25 cellular contexts compared by ENCODE assay signal in the genomic region with DNA sequence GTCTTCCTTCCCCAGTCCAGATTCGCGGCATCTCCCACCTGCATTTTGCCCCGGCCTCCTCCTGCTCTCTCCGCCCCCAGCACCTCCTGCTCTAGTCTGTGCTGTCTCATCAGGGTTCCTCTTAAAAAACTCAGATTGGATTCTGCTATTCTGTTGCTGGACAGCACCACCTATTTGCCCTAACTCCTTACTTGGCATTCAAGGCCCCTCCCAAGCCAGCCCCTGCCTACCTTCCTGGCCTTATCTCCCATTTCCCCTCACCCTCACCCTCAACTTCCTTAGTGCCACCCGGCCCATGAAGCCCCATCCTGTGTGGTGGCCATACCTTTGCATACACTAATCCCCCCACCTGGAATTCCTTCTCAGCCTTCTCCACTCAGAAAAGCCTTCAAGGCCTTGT. TPM values are rescaled to one million over a fixed set of nuclear protein-coding genes. Genes with fewer than 3 reads are reported as not detected.
DNase-seq lines count a peak whose midpoint lies in the region; ATAC-seq and TF ChIP-seq lines count a peak whose summit lies in the region.
"Had no signal": no experiment of that assay in that cellular context is flagged by ENCODE, and none has a peak within 500 bp of the region (broad histone marks: within the 10 kb centered on the region; RNA-seq: fewer than 3 reads in every experiment).

No MANE protein-coding gene starts in this region.

- H2BK15ac ChIP-seq in mesenchymal stem cell (ENCODE audit: low read depth, poor library complexity, severe bottlenecking) = peak overlapping the region; percentile 26

- peaks cover 39 to 75% of the 10 kb centered on the region in 2 donors for H3K4me1 Mint-ChIP-seq in stimulated activated naive B cell treated with anti-CD40 and anti-IgM and Interleukin-4, amounts not matched to agents 10 μg/mL and 1 μg/mL and 100 μg/mL, for 72 hours

- H3K27me3 ChIP-seq in SK-N-SH (ENCODE audit: insufficient read depth) (no peaks in the 10 kb centered on the region; the same call in 1 of the 2 replicates), mesenchymal stem cell (ENCODE audit: control insufficient read depth in 1 of 2, insufficient read depth in 1 of 2, low read length in 2 of 2) (peaks cover 7 to 13% of the 10 kb centered on the region in 2 experiments)
- H3K27me3 ChIP-seq: foreskin keratinocyte, testis had no signal

- H3K23ac ChIP-seq in mesenchymal stem cell (ENCODE audit: low read length in 2 of 2) = peak overlapping the region in 1 of 2 experiments; percentile 34

- H3K4me1 ChIP-seq in SK-N-SH (ENCODE audit: control insufficient read depth in 1 of 2, insufficient read depth in 2 of 2, low read depth in 1 of 2, low read length in 1 of 2) (peaks cover 0 to 9% of the 10 kb centered on the region in 2 experiments; a peak in 1 of 4 replicates), OCI-LY7 (ENCODE audit: insufficient read depth, low read length, poor library complexity, severe bottlenecking) (peaks cover 41% of the 10 kb centered on the region), mesenchymal stem cell (ENCODE audit: control insufficient read depth, insufficient read depth, low read depth, low read length) (peaks cover 23% of the 10 kb centered on the region)

- H3K36me3 ChIP-seq in SK-N-SH (replicated peaks in 1 of 2; ENCODE audit: control insufficient read depth in 1 of 2, insufficient read depth in 2 of 2, low read length in 1 of 2) = no peaks in the 10 kb centered on the region
- H3K36me3 ChIP-seq in OCI-LY7 (ENCODE audit: insufficient read depth, low read length) = no peaks in the 10 kb centered on the region
- H3K36me3 ChIP-seq in mesenchymal stem cell (ENCODE audit: control insufficient read depth in 1 of 2, insufficient read depth in 2 of 2, low read depth in 1 of 2, low read length in 2 of 2) = no peaks in the 10 kb centered on the region
- H3K36me3 ChIP-seq: esophagus muscularis mucosa, heart left ventricle, lower lobe of right lung had no signal

- POLR2A ChIA-PET in SK-N-SH (lab: Yijun Ruan, JAX) (no interaction called here), OCI-LY7 (lab: Charles Lee) (interaction anchor here (0.6 kb wide), 1 partner anchor 545 kb away, joined by 3 read pairs; no protein-coding TSS in a partner anchor)

- H3K27ac ChIP-seq in SK-N-SH (ENCODE audit: low read depth in 2 of 2, low read length in 1 of 2) (no peak overlapping the region), OCI-LY7 (ENCODE audit: low read depth, low read length, poor library complexity, severe bottlenecking) (no peak overlapping the region), mesenchymal stem cell (ENCODE audit: low read length, poor library complexity, severe bottlenecking) (no peak overlapping the region)
- H3K27ac ChIP-seq: foreskin keratinocyte, testis had no signal

- H4K20me1 ChIP-seq in SK-N-SH (ENCODE audit: insufficient read depth) = no peaks in the 10 kb centered on the region
- no peaks in the 10 kb centered on the region for H4K20me1 ChIP-seq in OCI-LY7 (ENCODE audit: insufficient read depth, low read length)

- H2BK5ac ChIP-seq in mesenchymal stem cell (ENCODE audit: low read depth, low read length, poor library complexity, severe bottlenecking) = no peak overlapping the region

- intact Hi-C loops in OCI-LY7 (cut with micrococcal nuclease; ENCODE audit: unreplicated experiment) = loop anchor here (10.0 kb wide), 1 partner anchor 522 kb away; a partner anchor contains a TSS

- peak overlapping the region; percentile 66 to 90 for H3K4ac ChIP-seq in mesenchymal stem cell (ENCODE audit: low read depth in 1 of 2, low read length in 2 of 2)

- H2AFZ ChIP-seq in SK-N-SH (ENCODE audit: low read depth) (no peak overlapping the region), OCI-LY7 (ENCODE audit: low read length) (no peak overlapping the region), mesenchymal stem cell (ENCODE audit: low read depth, low read length) (no peak overlapping the region)

- CTCF ChIA-PET in SK-N-SH (lab: Yijun Ruan, JAX) (interaction anchor here (26.5 kb wide), 1 partner anchor 149 kb away, joined by 1245 read pairs; no protein-coding TSS in a partner anchor), OCI-LY7 (lab: Charles Lee; ENCODE audit: unreplicated experiment) (interaction anchor here (0.9 kb wide), 1 partner anchor 78 kb away, joined by 3 read pairs; no protein-coding TSS in a partner anchor)

- no peaks in the 10 kb centered on the region for H3K79me2 ChIP-seq in SK-N-SH (ENCODE audit: insufficient read depth)
- no peaks in the 10 kb centered on the region for H3K79me2 ChIP-seq in OCI-LY7 (ENCODE audit: insufficient read depth, low read depth, low read length)

- peak overlapping the region; percentile 81 for H2BK120ac ChIP-seq in mesenchymal stem cell (ENCODE audit: low read depth, low read length)

- peak overlapping the region in 1 of 2 donors; percentile 3 for H3K4me3 Mint-ChIP-seq in stimulated activated naive B cell treated with anti-CD40 and anti-IgM and Interleukin-4, amounts not matched to agents 10 μg/mL and 1 μg/mL and 100 μg/mL, for 72 hours
- H3K4me3 Mint-ChIP-seq: activated CD8-positive, alpha-beta memory T cell treated with anti-CD3 and anti-CD28 coated beads, Interleukin-2, amount 10 ng/mL, durations not matched to agents 7 days and 5 days; activated T-cell treated with anti-CD3 and anti-CD28 coated beads, Interleukin-2, amount 50 U/mL, for 72 hours; CD4-positive, alpha-beta memory T cell; endodermal cell; naive thymus-derived CD8-positive, alpha-beta T cell had no signal

- no peak for TF ChIP-seq EP300 in SK-N-SH (IDR thresholded peaks at IDR 0.05; ENCODE audit: borderline replicate concordance in 1 of 2, low read depth in 1 of 2, low read length in 1 of 2)

- DNase-seq in SK-N-SH = no peak
- DNase-seq in OCI-LY7 (ENCODE audit: low spot score) = no peak
- no peak for DNase-seq in mesenchymal stem cell
- DNase-seq in stimulated activated naive B cell treated with anti-CD40 and anti-IgM and Interleukin-4, amounts not matched to agents 10 μg/mL and 1 μg/mL and 100 μg/mL, for 72 hours = no peak
- no peak for DNase-seq in HPDE6-E6E7 (ENCODE audit: extremely low spot score)
- no peak for DNase-seq in NCI-H510A treated with DMSO at 0.1 percent for 48 hours (lab: John Stamatoyannopoulos, UW)
- no peak for DNase-seq in Kasumi-1 (lab: John Stamatoyannopoulos, UW)
- DNase-seq: activated CD8-positive, alpha-beta memory T cell treated with anti-CD3 and anti-CD28 coated beads, Interleukin-2, amount 10 ng/mL, durations not matched to agents 7 days and 5 days; activated naive CD4-positive, alpha-beta T cell treated with Interleukin-2 at 50 U/mL for 16 hours; activated T-cell treated with anti-CD3 and anti-CD28 coated beads, Interleukin-2, amount 50 U/mL, for 72 hours; CD4-positive, alpha-beta memory T cell; dermis blood vessel endothelial cell; EL; endodermal cell; foreskin keratinocyte; lower lobe of right lung; naive thymus-derived CD8-positive, alpha-beta T cell; NCI-H1694; NCI-H446 treated with DMSO at 0.1 percent for 48 hours; stimulated activated naive CD4-positive, alpha-beta T cell treated with Interleukin-2 at 50 U/mL for 16 hours; testis had no signal

- 80% methylated on average over 5 of the region's 5 CpGs for WGBS in SK-N-SH (ENCODE audit: low lambda C conversion rate)
- 86% methylated on average over 5 of the region's 5 CpGs for WGBS in mesenchymal stem cell

- H3K4me2 ChIP-seq in SK-N-SH (no peak overlapping the region), OCI-LY7 (ENCODE audit: low read length) (peak overlapping the region; percentile 36), mesenchymal stem cell (ENCODE audit: low read length, poor library complexity, severe bottlenecking) (no peak overlapping the region)

- H2BK12ac ChIP-seq in mesenchymal stem cell (ENCODE audit: low read length in 2 of 2) = peak overlapping the region; percentile 71 to 99

- H3K27me3 Mint-ChIP-seq in stimulated activated naive B cell treated with anti-CD40 and anti-IgM and Interleukin-4, amounts not matched to agents 10 μg/mL and 1 μg/mL and 100 μg/mL, for 72 hours = no peaks in the 10 kb centered on the region
- H3K27me3 Mint-ChIP-seq: CD4-positive, alpha-beta memory T cell; naive thymus-derived CD8-positive, alpha-beta T cell had no signal

- H3K4me3 ChIP-seq in SK-N-SH (ENCODE audit: low read depth in 2 of 2, low read length in 1 of 2) (no peak overlapping the region), OCI-LY7 (ENCODE audit: low read depth, low read length, poor library complexity, severe bottlenecking) (no peak overlapping the region), mesenchymal stem cell (ENCODE audit: insufficient read depth in 1 of 2, low read depth in 1 of 2, low read length in 2 of 2) (no peak overlapping the region)
- H3K4me3 ChIP-seq: esophagus muscularis mucosa, heart left ventricle, lower lobe of right lung, testis had no signal

- no peaks in the 10 kb centered on the region for H3K9me3 ChIP-seq in SK-N-SH
- H3K9me3 ChIP-seq in OCI-LY7 (ENCODE audit: low read length) = no peaks in the 10 kb centered on the region
- no peaks in the 10 kb centered on the region for H3K9me3 ChIP-seq in mesenchymal stem cell (ENCODE audit: control insufficient read depth, low read length)
- H3K9me3 ChIP-seq: esophagus muscularis mucosa, heart left ventricle, lower lobe of right lung, testis had no signal

- no peak for TF ChIP-seq RAD21 in SK-N-SH (IDR thresholded peaks at IDR 0.05; ENCODE audit: low read length)

- H3K9me2 ChIP-seq in SK-N-SH = no peaks in the 10 kb centered on the region
- no peaks in the 10 kb centered on the region for H3K9me2 ChIP-seq in OCI-LY7 (ENCODE audit: insufficient read depth, low read length)

- H3K27ac Mint-ChIP-seq in stimulated activated naive B cell treated with anti-CD40 and anti-IgM and Interleukin-4, amounts not matched to agents 10 μg/mL and 1 μg/mL and 100 μg/mL, for 72 hours = peak overlapping the region; percentile 53
- H3K27ac Mint-ChIP-seq: activated CD8-positive, alpha-beta memory T cell treated with anti-CD3 and anti-CD28 coated beads, Interleukin-2, amount 10 ng/mL, durations not matched to agents 7 days and 5 days; activated T-cell treated with anti-CD3 and anti-CD28 coated beads, Interleukin-2, amount 50 U/mL, for 72 hours; endodermal cell had no signal

- H3K14ac ChIP-seq in mesenchymal stem cell (ENCODE audit: low read length in 2 of 2) = peak overlapping the region in 1 of 2 experiments; percentile 78

- H3K18ac ChIP-seq in mesenchymal stem cell (ENCODE audit: low read depth in 1 of 2, low read length in 2 of 2) = peak overlapping the region; percentile 80 to 86

- no peak overlapping the region for H3K9ac ChIP-seq in SK-N-SH
- H3K9ac ChIP-seq in mesenchymal stem cell (ENCODE audit: low read length) = no peak overlapping the region

- no peaks in the 10 kb centered on the region for H3F3A ChIP-seq in SK-N-SH (replicated peaks; ENCODE audit: insufficient read depth)

- peak overlapping the region; percentile 91 for H4K91ac ChIP-seq in mesenchymal stem cell (ENCODE audit: low read length)

- H3K9me3 Mint-ChIP-seq in stimulated activated naive B cell treated with anti-CD40 and anti-IgM and Interleukin-4, amounts not matched to agents 10 μg/mL and 1 μg/mL and 100 μg/mL, for 72 hours = peaks cover 5 to 8% of the 10 kb centered on the region in 2 donors
- H3K9me3 Mint-ChIP-seq: CD4-positive, alpha-beta memory T cell; endodermal cell; naive thymus-derived CD8-positive, alpha-beta T cell had no signal

- TF ChIP-seq CTCF in SK-N-SH (IDR thresholded peaks at IDR 0.05) (no peak), OCI-LY7 (conservative IDR thresholded peaks at IDR 0.05; ENCODE audit: low read length) (no peak)

- no peak overlapping the region for H2AK5ac ChIP-seq in mesenchymal stem cell (ENCODE audit: low read length, severe bottlenecking)

- peak overlapping the region; percentile 76 for H4K8ac ChIP-seq in mesenchymal stem cell (ENCODE audit: low read length)

- no TSS peak for BruUV-seq in OCI-LY7 (replicated peaks; lab: Mats Ljungman, UMichigan)

- H3K36me3 Mint-ChIP-seq in stimulated activated naive B cell treated with anti-CD40 and anti-IgM and Interleukin-4, amounts not matched to agents 10 μg/mL and 1 μg/mL and 100 μg/mL, for 72 hours = peaks cover 6 to 9% of the 10 kb centered on the region in 2 donors
- H3K36me3 Mint-ChIP-seq: CD4-positive, alpha-beta memory T cell had no signal

- H3K79me1 ChIP-seq in mesenchymal stem cell (replicated peaks; ENCODE audit: low read length, poor library complexity, severe bottlenecking) = no peaks in the 10 kb centered on the region

- no peak for ATAC-seq in SK-N-SH treated with all-trans-retinoic acid at 6 μM for 48 hours
- no peak for ATAC-seq in stimulated activated naive B cell treated with anti-CD40 and anti-IgM and Interleukin-4, amounts not matched to agents 10 μg/mL and 1 μg/mL and 100 μg/mL, for 72 hours (replicated peaks)
- ATAC-seq: activated CD8-positive, alpha-beta memory T cell treated with anti-CD3 and anti-CD28 coated beads, Interleukin-2, amount 10 ng/mL, durations not matched to agents 7 days and 5 days; activated T-cell treated with anti-CD3 and anti-CD28 coated beads, Interleukin-2, amount 50 U/mL, for 72 hours; foreskin keratinocyte; heart left ventricle; HepG2; lower lobe of right lung; naive thymus-derived CD8-positive, alpha-beta T cell had no signal

RNA-seq across cellular contexts. Expression of a gene that starts 59.9 kb away (rescaled TPM):
- polyA plus RNA-seq in SK-N-SH (2012; rRNA removed) = 3.8 and 4.5 TPM in 2 replicates
- polyA plus RNA-seq in SK-N-SH (2012; cell fraction: cytosol; rRNA removed) = 2.2 and 3.6 TPM in 2 replicates
- polyA plus RNA-seq in SK-N-SH (2012; cell fraction: nucleus; rRNA removed) = 7.5 and 8.0 TPM in 2 replicates
- total RNA-seq in OCI-LY7 (2014; rRNA removed; shearing (Covaris generic)) = 2.2 and 4.5 TPM in 2 replicates
- 8.4 and 8.9 TPM in 2 replicates for total RNA-seq in OCI-LY7 (2022)
- 4.6 TPM for polyA plus RNA-seq in mesenchymal stem cell (2013, experiment 1 of 2)
- 5.2 TPM for polyA plus RNA-seq in mesenchymal stem cell (2013, experiment 2 of 2)
